In the genomic region with DNA sequence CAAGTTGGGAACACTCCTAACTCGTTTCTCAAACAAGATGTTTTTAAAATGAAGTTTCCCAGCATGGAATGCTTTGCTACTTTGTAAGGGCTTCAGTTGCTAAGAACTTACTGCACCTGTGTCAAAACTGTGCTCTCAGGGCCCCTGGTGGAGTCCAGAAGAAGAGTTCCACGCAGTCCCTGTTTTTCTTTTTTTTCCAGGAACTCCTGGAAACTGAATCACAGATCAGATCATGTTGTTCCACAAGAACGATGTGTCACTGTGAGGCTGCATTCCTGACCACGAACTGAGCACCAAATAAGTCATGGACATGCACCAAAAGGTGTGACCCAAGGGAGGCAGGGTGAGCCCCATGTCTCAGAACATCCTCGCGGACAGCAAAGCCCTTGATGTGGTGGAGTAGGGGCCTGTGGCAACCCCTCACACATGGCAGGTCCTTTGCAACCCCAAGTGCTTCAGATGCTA, we compare ENCODE assay signal across 10 cellular contexts.
DNase-seq lines count a peak whose midpoint lies in the region; ATAC-seq and TF ChIP-seq lines count a peak whose summit lies in the region.
"Had no signal": no experiment of that assay in that cellular context is flagged by ENCODE, and none has a peak within 500 bp of the region (broad histone marks: within the 10 kb centered on the region; RNA-seq: fewer than 3 reads in every experiment).

No MANE protein-coding gene starts in this region.

- H3K4me3 Mint-ChIP-seq in endodermal cell, result no peak overlapping the region
- H3K4me3 Mint-ChIP-seq: central memory CD8-positive, alpha-beta T cell had no signal

- no peaks in the 10 kb centered on the region for H3K36me3 Mint-ChIP-seq in endodermal cell (ENCODE audit: low read depth)

- H3K27me3 Mint-ChIP-seq in endodermal cell (ENCODE audit: insufficient read depth), result no peaks in the 10 kb centered on the region

- no peaks in the 10 kb centered on the region for H3K4me1 ChIP-seq in endodermal cell (ENCODE audit: control insufficient read depth, insufficient read depth, low read length)
- H3K4me1 ChIP-seq in mucosa of descending colon (ENCODE audit: low read depth), result no peaks in the 10 kb centered on the region

- DNase-seq in ACHN (peak; percentile 19), MG63 (peak; percentile 15), endodermal cell (no peak), mucosa of descending colon (no peak), UCSD-AML1 (lab: John Stamatoyannopoulos, UW; ENCODE audit: unreplicated experiment) (no peak)
- DNase-seq in stimulated activated CD4-positive, alpha-beta T cell treated with anti-CD3 and anti-CD28 coated beads, Interleukin-4, amount 100 ng/mL, for 4 hours, result no peak
- DNase-seq: Karpas-422 had no signal

- intact Hi-C loops in mucosa of descending colon (cut with DNase I, micrococcal nuclease), result no loop called here

- no peaks in the 10 kb centered on the region for H3K27me3 ChIP-seq in MG63
- H3K27me3 ChIP-seq in endodermal cell (ENCODE audit: control insufficient read depth, insufficient read depth, low read length, poor library complexity, severe bottlenecking), result no peaks in the 10 kb centered on the region

- H3K36me3 ChIP-seq in MG63 (no peaks in the 10 kb centered on the region), endodermal cell (ENCODE audit: control insufficient read depth, insufficient read depth, low read length) (no peaks in the 10 kb centered on the region), mucosa of descending colon (ENCODE audit: low read depth) (no peaks in the 10 kb centered on the region)

- H3K4me3 ChIP-seq in MG63 (no peak overlapping the region), endodermal cell (ENCODE audit: low read length) (no peak overlapping the region), mucosa of descending colon (no peak overlapping the region)

- peaks cover 5% of the 10 kb centered on the region for H3K4me1 Mint-ChIP-seq in endodermal cell
- H3K4me1 Mint-ChIP-seq: central memory CD8-positive, alpha-beta T cell had no signal

- H3K27ac ChIP-seq in endodermal cell (ENCODE audit: low read depth, low read length), result no peak overlapping the region

- TF ChIP-seq CTCF in endodermal cell (conservative IDR thresholded peaks at IDR 0.05), result peak; percentile 45
- TF ChIP-seq CTCF in mucosa of descending colon (IDR thresholded peaks at IDR 0.05), result no peak

- WGBS in endodermal cell (ENCODE audit: insufficient coverage in 1 of 2, insufficient read length in 1 of 2), 2 experiments, result 82 to 92% methylated on average over 3 to 6 of the region's 6 CpGs

- ATAC-seq in mucosa of descending colon (peak; percentile 21), GM19324 (IDR thresholded peaks at IDR 0.05; ENCODE audit: low FRiP score, unreplicated experiment) (no peak), GM21447 (IDR thresholded peaks at IDR 0.05; ENCODE audit: unreplicated experiment) (no peak)

- H3K27ac Mint-ChIP-seq in endodermal cell, result no peak overlapping the region

- H3K9me3 ChIP-seq in MG63 (no peaks in the 10 kb centered on the region), endodermal cell (ENCODE audit: control insufficient read depth, low read length) (no peaks in the 10 kb centered on the region), mucosa of descending colon (no peaks in the 10 kb centered on the region)

- in situ Hi-C loops in ACHN (cut with HindIII; ENCODE audit: low pct_ligation_motif_present, low pct_unique_long_range_greater_than_20kb, low sequenced_read_pairs), result no loop called here

- H3K9ac ChIP-seq in endodermal cell (ENCODE audit: extremely low read depth, low read length, poor library complexity, severe bottlenecking), result no peak overlapping the region

- peaks cover 7% of the 10 kb centered on the region for H3K9me3 Mint-ChIP-seq in endodermal cell
- H3K9me3 Mint-ChIP-seq: central memory CD8-positive, alpha-beta T cell had no signal

Comparison
In these comparisons a context has a peak if more than half of its experiments do, and no peak if none do; other contexts are left out.
1. DNase-seq: peak in ACHN (single experiment) and MG63 (single experiment); none in endodermal cell (single experiment), mucosa of descending colon (0 of 3), stimulated activated CD4-positive, alpha-beta T cell treated with anti-CD3 and anti-CD28 coated beads, Interleukin-4, amount 100 ng/mL, for 4 hours (0 of 2) and UCSD-AML1 (single experiment).